1 cellular context compared by ENCODE assay signal in the genomic region with DNA sequence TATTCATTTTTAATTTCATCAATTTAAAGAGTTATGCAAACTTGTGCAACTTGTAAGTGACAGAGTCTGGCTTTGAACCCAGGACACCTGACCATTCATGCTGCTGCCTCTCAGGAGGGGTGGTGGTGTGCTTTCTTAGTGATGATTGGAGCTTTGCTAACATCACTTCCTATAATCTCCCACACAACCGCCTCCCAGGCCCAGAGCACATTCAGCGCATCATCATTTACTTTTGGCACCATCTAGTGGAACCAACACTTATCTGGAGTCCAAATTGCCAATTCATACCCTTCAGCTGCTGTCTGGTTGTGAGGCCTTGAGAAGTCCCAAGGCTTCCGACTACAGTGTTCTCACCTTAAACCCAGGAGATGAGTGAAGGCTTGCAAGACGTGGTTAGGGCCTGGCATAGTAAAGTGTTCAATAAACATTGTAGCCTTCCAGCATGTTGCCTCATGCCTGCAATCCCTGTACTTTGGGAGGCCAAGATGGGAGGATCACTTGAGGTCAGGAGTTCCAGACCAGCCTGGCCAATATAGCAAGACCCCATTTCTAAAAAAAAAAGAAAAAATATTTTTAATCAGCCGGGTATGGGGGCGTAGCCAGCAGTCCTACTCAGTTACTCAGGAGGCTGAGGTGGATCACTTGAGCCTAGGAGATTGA.
A peak's percentile ranks its signal among the peaks of the same experiment; 100 is the strongest.
TF ChIP-seq lines count a peak whose summit lies in the region.

No MANE protein-coding gene starts in this region.

TF ChIP-seq in HepG2, 621 proteins besides CTCF, POLR2A, EP300 and RAD21 (continues in another document):
- no peak for TF ChIP-seq ZNF776 (CRISPR knock-in tag; IDR thresholded peaks at IDR 0.05)
- no peak for TF ChIP-seq ZNF235 (CRISPR knock-in tag; IDR thresholded peaks at IDR 0.05; ENCODE audit: borderline replicate concordance)
- TF ChIP-seq IRX3 (CRISPR knock-in tag; IDR thresholded peaks at IDR 0.05; ENCODE audit: borderline replicate concordance, low read depth): no peak
- TF ChIP-seq PPARG (CRISPR knock-in tag; conservative IDR thresholded peaks at IDR 0.05): no peak
- TF ChIP-seq ZBTB26 (CRISPR knock-in tag; IDR thresholded peaks at IDR 0.05; ENCODE audit: borderline replicate concordance): no peak
- TF ChIP-seq ZNF121 (CRISPR knock-in tag; IDR thresholded peaks at IDR 0.05): peak; percentile 96
- TF ChIP-seq ZNF432 (CRISPR knock-in tag; IDR thresholded peaks at IDR 0.05; ENCODE audit: borderline replicate concordance): no peak
- peak; percentile 16; the same call in 1 of the 2 replicates for TF ChIP-seq RXRB (CRISPR knock-in tag; IDR thresholded peaks at IDR 0.05; ENCODE audit: borderline replicate concordance)
- TF ChIP-seq, protein P1, sequence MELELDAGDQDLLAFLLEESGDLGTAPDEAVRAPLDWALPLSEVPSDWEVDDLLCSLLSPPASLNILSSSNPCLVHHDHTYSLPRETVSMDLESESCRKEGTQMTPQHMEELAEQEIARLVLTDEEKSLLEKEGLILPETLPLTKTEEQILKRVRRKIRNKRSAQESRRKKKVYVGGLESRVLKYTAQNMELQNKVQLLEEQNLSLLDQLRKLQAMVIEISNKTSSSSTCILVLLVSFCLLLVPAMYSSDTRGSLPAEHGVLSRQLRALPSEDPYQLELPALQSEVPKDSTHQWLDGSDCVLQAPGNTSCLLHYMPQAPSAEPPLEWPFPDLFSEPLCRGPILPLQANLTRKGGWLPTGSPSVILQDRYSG (CRISPR knock-in tag; IDR thresholded peaks at IDR 0.05): no peak
- TF ChIP-seq SOX5 (CRISPR knock-in tag; IDR thresholded peaks at IDR 0.05; ENCODE audit: borderline replicate concordance): 0 out of 2 replicates have a peak, but pooled peaks have one; percentile 20
- no peak for TF ChIP-seq MZF1 (CRISPR knock-in tag; IDR thresholded peaks at IDR 0.05; ENCODE audit: borderline replicate concordance)
- no peak for TF ChIP-seq ZNF10 (CRISPR knock-in tag; IDR thresholded peaks at IDR 0.05; ENCODE audit: borderline replicate concordance, low read depth)
- TF ChIP-seq ZNF614 (CRISPR knock-in tag; IDR thresholded peaks at IDR 0.05; ENCODE audit: borderline replicate concordance): peak; percentile 45; the same call in 1 of the 2 replicates
- TF ChIP-seq CREM (IDR thresholded peaks at IDR 0.05): 0 out of 2 replicates have a peak, but pooled peaks have one; percentile 23
- TF ChIP-seq CREM (CRISPR knock-in tag; IDR thresholded peaks at IDR 0.05): no peak
- TF ChIP-seq HMGA1 (CRISPR knock-in tag; conservative IDR thresholded peaks at IDR 0.05): no peak
- peak; percentile 95 for TF ChIP-seq STAG1 (CRISPR knock-in tag; IDR thresholded peaks at IDR 0.05)
- TF ChIP-seq TFAP4 (IDR thresholded peaks at IDR 0.05; ENCODE audit: borderline replicate concordance, low read depth): 0 out of 2 replicates have a peak, but pooled peaks have one; percentile 11
- no peak for TF ChIP-seq RFX1 (IDR thresholded peaks at IDR 0.05)
- no peak for TF ChIP-seq ETS1 (CRISPR knock-in tag; IDR thresholded peaks at IDR 0.05)
- TF ChIP-seq SAP130 (CRISPR knock-in tag; IDR thresholded peaks at IDR 0.05; ENCODE audit: low read depth): peak; percentile 73
- peak; percentile 62 for TF ChIP-seq GATAD2A (CRISPR knock-in tag; IDR thresholded peaks at IDR 0.05)
- TF ChIP-seq KIAA2018 (CRISPR knock-in tag; IDR thresholded peaks at IDR 0.05; ENCODE audit: borderline replicate concordance): no peak
- TF ChIP-seq, protein P2, sequence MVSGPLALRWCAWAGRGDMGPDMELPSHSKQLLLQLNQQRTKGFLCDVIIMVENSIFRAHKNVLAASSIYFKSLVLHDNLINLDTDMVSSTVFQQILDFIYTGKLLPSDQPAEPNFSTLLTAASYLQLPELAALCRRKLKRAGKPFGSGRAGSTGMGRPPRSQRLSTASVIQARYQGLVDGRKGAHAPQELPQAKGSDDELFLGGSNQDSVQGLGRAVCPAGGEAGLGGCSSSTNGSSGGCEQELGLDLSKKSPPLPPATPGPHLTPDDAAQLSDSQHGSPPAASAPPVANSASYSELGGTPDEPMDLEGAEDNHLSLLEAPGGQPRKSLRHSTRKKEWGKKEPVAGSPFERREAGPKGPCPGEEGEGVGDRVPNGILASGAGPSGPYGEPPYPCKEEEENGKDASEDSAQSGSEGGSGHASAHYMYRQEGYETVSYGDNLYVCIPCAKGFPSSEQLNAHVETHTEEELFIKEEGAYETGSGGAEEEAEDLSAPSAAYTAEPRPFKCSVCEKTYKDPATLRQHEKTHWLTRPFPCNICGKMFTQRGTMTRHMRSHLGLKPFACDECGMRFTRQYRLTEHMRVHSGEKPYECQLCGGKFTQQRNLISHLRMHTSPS (CRISPR knock-in tag; IDR thresholded peaks at IDR 0.05; ENCODE audit: low read depth): no peak
- TF ChIP-seq ZNF770 (CRISPR knock-in tag; IDR thresholded peaks at IDR 0.05): peak; percentile 63
- TF ChIP-seq NFYC (CRISPR knock-in tag; IDR thresholded peaks at IDR 0.05): peak; percentile 21; the same call in 1 of the 2 replicates
- TF ChIP-seq CCAR2 (optimal IDR thresholded peaks at IDR 0.05; ENCODE audit: low read depth, low read length): no peak
- TF ChIP-seq, protein P3, sequence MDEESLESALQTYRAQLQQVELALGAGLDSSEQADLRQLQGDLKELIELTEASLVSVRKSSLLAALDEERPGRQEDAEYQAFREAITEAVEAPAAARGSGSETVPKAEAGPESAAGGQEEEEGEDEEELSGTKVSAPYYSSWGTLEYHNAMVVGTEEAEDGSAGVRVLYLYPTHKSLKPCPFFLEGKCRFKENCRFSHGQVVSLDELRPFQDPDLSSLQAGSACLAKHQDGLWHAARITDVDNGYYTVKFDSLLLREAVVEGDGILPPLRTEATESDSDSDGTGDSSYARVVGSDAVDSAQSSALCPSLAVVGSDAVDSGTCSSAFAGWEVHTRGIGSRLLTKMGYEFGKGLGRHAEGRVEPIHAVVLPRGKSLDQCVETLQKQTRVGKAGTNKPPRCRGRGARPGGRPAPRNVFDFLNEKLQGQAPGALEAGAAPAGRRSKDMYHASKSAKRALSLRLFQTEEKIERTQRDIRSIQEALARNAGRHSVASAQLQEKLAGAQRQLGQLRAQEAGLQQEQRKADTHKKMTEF (CRISPR knock-in tag; IDR thresholded peaks at IDR 0.05): peak; percentile 19; the same call in 1 of the 2 replicates
- TF ChIP-seq, protein P4, sequence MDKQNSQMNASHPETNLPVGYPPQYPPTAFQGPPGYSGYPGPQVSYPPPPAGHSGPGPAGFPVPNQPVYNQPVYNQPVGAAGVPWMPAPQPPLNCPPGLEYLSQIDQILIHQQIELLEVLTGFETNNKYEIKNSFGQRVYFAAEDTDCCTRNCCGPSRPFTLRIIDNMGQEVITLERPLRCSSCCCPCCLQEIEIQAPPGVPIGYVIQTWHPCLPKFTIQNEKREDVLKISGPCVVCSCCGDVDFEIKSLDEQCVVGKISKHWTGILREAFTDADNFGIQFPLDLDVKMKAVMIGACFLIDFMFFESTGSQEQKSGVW (CRISPR knock-in tag; IDR thresholded peaks at IDR 0.05; ENCODE audit: borderline replicate concordance): no peak
- TF ChIP-seq ZNF605 (CRISPR knock-in tag; IDR thresholded peaks at IDR 0.05): no peak
- no peak for TF ChIP-seq HOXA7 (CRISPR knock-in tag; IDR thresholded peaks at IDR 0.05)
- no peak for TF ChIP-seq ZNF33B (CRISPR knock-in tag; IDR thresholded peaks at IDR 0.05)
- peak; percentile 11; the same call in 1 of the 2 replicates for TF ChIP-seq HOXA3 (CRISPR knock-in tag; IDR thresholded peaks at IDR 0.05)
- no peak for TF ChIP-seq ZSCAN9 (CRISPR knock-in tag; IDR thresholded peaks at IDR 0.05; ENCODE audit: borderline replicate concordance)
- no peak for TF ChIP-seq ZNF34 (CRISPR knock-in tag; IDR thresholded peaks at IDR 0.05; ENCODE audit: borderline replicate concordance)
- no peak for TF ChIP-seq GABPA (IDR thresholded peaks at IDR 0.05; ENCODE audit: low read depth, low read length)
- TF ChIP-seq GABPA (CRISPR knock-in tag; IDR thresholded peaks at IDR 0.05; ENCODE audit: low read depth): peak; percentile 61
- TF ChIP-seq ZNF83 (CRISPR knock-in tag; IDR thresholded peaks at IDR 0.05; ENCODE audit: borderline replicate concordance): no peak
- peak; percentile 55; the same call in 1 of the 2 replicates for TF ChIP-seq ERF (CRISPR knock-in tag; IDR thresholded peaks at IDR 0.05)
- no peak for TF ChIP-seq ARID2 (CRISPR knock-in tag; IDR thresholded peaks at IDR 0.05; ENCODE audit: borderline replicate concordance)
- no peak for TF ChIP-seq ZNF660 (CRISPR knock-in tag; IDR thresholded peaks at IDR 0.05; ENCODE audit: borderline replicate concordance, low read depth)
